ENCODE assay signal across 36 cellular contexts in genomic region chr6:55895972-55896371, GRCh38. TPM values are rescaled to one million over a fixed set of nuclear protein-coding genes. Genes with fewer than 3 reads are reported as not detected.
"Had no signal": no experiment of that assay in that cellular context is flagged by ENCODE, and none has a peak within 500 bp of the region (broad histone marks: within the 10 kb centered on the region; RNA-seq: fewer than 3 reads in every experiment).

No MANE protein-coding gene starts in this region.

- H3K4me3 ChIP-seq: PC-9 had no signal

- H2AFZ ChIP-seq: PC-9 had no signal

- H3K36me3 ChIP-seq: brain microvascular endothelial cell, WERI-Rb-1 had no signal

- DNase-seq: activated CD4-positive, alpha-beta memory T cell treated with anti-CD3 and anti-CD28 coated beads, Interleukin-2, amount 10 ng/mL, durations not matched to agents 7 days and 5 days; activated CD4-positive, alpha-beta T cell treated with anti-CD3 and anti-CD28 coated beads for 1 hour; activated CD4-positive, alpha-beta T cell treated with anti-CD3 and anti-CD28 coated beads for 48 hours; activated CD4-positive, CD25-positive, alpha-beta regulatory T cell; activated CD8-positive, alpha-beta memory T cell treated with anti-CD3 and anti-CD28 coated beads for 24 hours; activated CD8-positive, alpha-beta memory T cell treated with anti-CD3 and anti-CD28 coated beads, Interleukin-2, amount 10 ng/mL, durations not matched to agents 7 days and 5 days; activated CD8-positive, alpha-beta memory T cell treated with anti-CD3 and anti-CD28 coated beads, Interleukin-2, amount 50 U/mL, for 48 hours; activated effector memory CD4-positive, alpha-beta T cell treated with anti-CD3 and anti-CD28 coated beads, Interleukin-2, amount 50 U/mL, for 16 hours; activated naive CD4-positive, alpha-beta T cell; activated naive CD4-positive, alpha-beta T cell treated with anti-CD3 and anti-CD28 coated beads, Interleukin-2, amount 50 U/mL, for 16 hours; activated naive CD8-positive, alpha-beta T cell treated with anti-CD3 and anti-CD28 coated beads for 36 hours; activated T-cell treated with anti-CD3 and anti-CD28 coated beads, Interleukin-2, amount 50 U/mL, for 72 hours; amniotic stem cell; aorta; brain microvascular endothelial cell; central memory CD4-positive, alpha-beta T cell; NCI-H1105; NCI-H1417 treated with DMSO at 0.1 percent for 48 hours; NCI-H187 treated with DMSO at 0.1 percent for 48 hours; NCI-H2081; NCI-H524; NCI-H69; NCI-H82; NK-92 treated with Interleukin-12 subunit alpha and Interleukin-12 subunit beta, amount 100 ng/mL, for 24 hours; PC-9; SIG-M5; T-helper 1 cell; T-helper 2 cell; T-helper 9 cell; WERI-Rb-1 had no signal

- H3K27ac ChIP-seq: brain microvascular endothelial cell, PC-9, RWPE1, WERI-Rb-1 had no signal

- ATAC-seq: activated CD8-positive, alpha-beta memory T cell treated with anti-CD3 and anti-CD28 coated beads, Interleukin-2, amount 10 ng/mL, durations not matched to agents 7 days and 5 days; activated T-cell treated with anti-CD3 and anti-CD28 coated beads, Interleukin-2, amount 50 U/mL, for 72 hours; activated T-helper 17 cell treated with anti-CD3 and anti-CD28 coated beads, Interleukin-2, amount 50 U/mL, for 72 hours; Right ventricle myocardium inferior; SK-N-SH treated with all-trans-retinoic acid at 6 μM for 48 hours had no signal

- H3K4me2 ChIP-seq: PC-9 had no signal

- H3K27me3 ChIP-seq: brain microvascular endothelial cell had no signal

RNA-seq across cellular contexts. Expression of gene BMP5, which starts 20.6 kb away (rescaled TPM):
- total RNA-seq: activated CD4-positive, alpha-beta memory T cell treated with anti-CD3 and anti-CD28 coated beads, Interleukin-2, amount 10 ng/mL, durations not matched to agents 7 days and 5 days; activated CD8-positive, alpha-beta memory T cell treated with anti-CD3 and anti-CD28 coated beads, Interleukin-2, amount 10 ng/mL, durations not matched to agents 7 days and 5 days; activated naive CD8-positive, alpha-beta T cell treated with anti-CD3 and anti-CD28 coated beads for 36 hours; activated T-cell treated with anti-CD3 and anti-CD28 coated beads, Interleukin-2, amount 50 U/mL, for 72 hours; activated T-helper 17 cell treated with anti-CD3 and anti-CD28 coated beads, Interleukin-2, amount 50 U/mL, for 72 hours; MCF 10A; SK-MEL-5 had no signal
